Comparison of ENCODE assay signal across 8 cellular contexts in genomic region chr4:73620115-73620792, GRCh38. TPM values are rescaled to one million over a fixed set of nuclear protein-coding genes. Genes with fewer than 3 reads are reported as not detected.
A peak's percentile ranks its signal among the peaks of the same experiment; 100 is the strongest.
DNase-seq lines count a peak whose midpoint lies in the region; ATAC-seq and TF ChIP-seq lines count a peak whose summit lies in the region.

Gene RASSF6 (minus strand): TSS chr4:73620436. CDS start chr4:73611795, 8,641 bp downstream.

- no peaks in the 10 kb centered on the region for H3K36me3 ChIP-seq in DND-41 (ENCODE audit: insufficient read depth, low read length)

- no peaks in the 10 kb centered on the region for H3K27me3 ChIP-seq in DND-41 (ENCODE audit: insufficient read depth, low read length, poor library complexity)

- H3K27ac ChIP-seq in DND-41 (ENCODE audit: low read length), result no peak within 1 kb of the TSS

- no peaks in the 10 kb centered on the region for H3K36me3 Mint-ChIP-seq in naive thymus-derived CD8-positive, alpha-beta T cell

- no peak for ATAC-seq in DND-41 (ENCODE audit: insufficient read depth, low read depth)
- ATAC-seq in GM19463 (IDR thresholded peaks at IDR 0.05; ENCODE audit: unreplicated experiment), result peak; percentile 93
- peak; percentile 91 for ATAC-seq in HG03460 (IDR thresholded peaks at IDR 0.05; ENCODE audit: unreplicated experiment)
- ATAC-seq in naive thymus-derived CD8-positive, alpha-beta T cell, result peak; percentile 44 to 64

- H3K9ac ChIP-seq in DND-41 (ENCODE audit: low read depth, low read length), result no peak within 1 kb of the TSS

- peak within 1 kb of the TSS in 9 of 10 donors; percentile 47 to 76 (median 66) for H3K4me3 Mint-ChIP-seq in naive thymus-derived CD8-positive, alpha-beta T cell

- no peak within 1 kb of the TSS for H3K4me2 ChIP-seq in DND-41 (ENCODE audit: insufficient read depth, low read length)

- H3K4me1 ChIP-seq in DND-41 (ENCODE audit: insufficient read depth, low read length), result no peaks in the 10 kb centered on the region; the same call in 1 of the 2 replicates

- peak within 1 kb of the TSS in 1 of 10 donors; percentile 31 for H3K27ac Mint-ChIP-seq in naive thymus-derived CD8-positive, alpha-beta T cell

- H3K9me3 ChIP-seq in DND-41 (ENCODE audit: insufficient read depth, low read length, severe bottlenecking), result no peaks in the 10 kb centered on the region

- POLR2A ChIA-PET in naive thymus-derived CD8-positive, alpha-beta T cell (lab: Charles Lee), result no interaction called here

- no peaks in the 10 kb centered on the region for H3K9me3 Mint-ChIP-seq in naive thymus-derived CD8-positive, alpha-beta T cell

- no peaks in the 10 kb centered on the region for H4K20me1 ChIP-seq in DND-41 (ENCODE audit: insufficient read depth, low read length)

- no peak within 1 kb of the TSS for H3K4me3 ChIP-seq in DND-41 (ENCODE audit: low read depth in 1 of 2, low read length in 2 of 2)

- H2AFZ ChIP-seq in DND-41 (ENCODE audit: low read depth, low read length), result peak within 1 kb of the TSS; percentile 22; the same call in 1 of the 2 replicates

- DNase-seq in DND-41 (no peak), OCI-M1 (lab: John Stamatoyannopoulos, UW) (peak; percentile 40), ecto neural progenitor cell (ENCODE audit: low spot score) (peak; percentile 73), SIG-M5 (lab: John Stamatoyannopoulos, UW) (no peak), cerebellar nuclear complex (lab: John Stamatoyannopoulos, UW) (no peak)
- DNase-seq in naive thymus-derived CD8-positive, alpha-beta T cell, result peak in 3 of 10 donors; percentile 0 to 10 (median 7)

- no peaks in the 10 kb centered on the region for H3K79me2 ChIP-seq in DND-41 (ENCODE audit: insufficient read depth, low read length)

- peaks cover 3 to 23% (median 6%) of the 10 kb centered on the region in 5 donors for H3K27me3 Mint-ChIP-seq in naive thymus-derived CD8-positive, alpha-beta T cell

- H3K4me1 Mint-ChIP-seq in naive thymus-derived CD8-positive, alpha-beta T cell, result peaks cover 2 to 19% (median 9%) of the 10 kb centered on the region in 4 donors

- TF ChIP-seq CTCF in DND-41 (IDR thresholded peaks at IDR 0.05; ENCODE audit: borderline replicate concordance, extremely low read depth, low read length, poor library complexity, severe bottlenecking), result no peak

RNA-seq across cellular contexts. Expression of gene RASSF6, which starts in this region (rescaled TPM):
- total RNA-seq in naive thymus-derived CD8-positive, alpha-beta T cell, result not detected
- not detected for polyA plus RNA-seq in naive thymus-derived CD8-positive, alpha-beta T cell

Comparison
In these comparisons a context has a peak if more than half of its experiments do, and no peak if none do; other contexts are left out.
1. Peak in ATAC-seq in naive thymus-derived CD8-positive, alpha-beta T cell; RNA of the gene not detected or under 1 TPM.
2. DNase-seq: peak in OCI-M1 (single experiment) and ecto neural progenitor cell (single experiment); none in DND-41 (single experiment), SIG-M5 (single experiment) and cerebellar nuclear complex (0 of 2).